Comparison of ENCODE assay signal across 26 cellular contexts in genomic region chr12:26608273-26608672, GRCh38.
"Had no signal": no experiment of that assay in that cellular context is flagged by ENCODE, and none has a peak within 500 bp of the region (broad histone marks: within the 10 kb centered on the region; RNA-seq: fewer than 3 reads in every experiment).

No MANE protein-coding gene starts in this region.

- H3K4me3 ChIP-seq: colonic mucosa, coronary artery, esophagus muscularis mucosa, esophagus squamous epithelium, gastrocnemius medialis, gastroesophageal sphincter, heart left ventricle, heart right ventricle had no signal

- H3K27ac Mint-ChIP-seq: dendritic cell treated with granulocyte-macrophage colony-stimulating factor and Interleukin-4, amounts not matched to agents 40 ng/mL and 50 ng/mL, for 4 days; effector memory CD8-positive, alpha-beta T cell; endodermal cell had no signal

- H3K9me3 ChIP-seq: colonic mucosa, esophagus muscularis mucosa, esophagus squamous epithelium, gastrocnemius medialis, gastroesophageal sphincter, heart left ventricle, heart right ventricle had no signal

- H3K4me1 ChIP-seq: colonic mucosa, esophagus muscularis mucosa, esophagus squamous epithelium, foreskin keratinocyte, gastrocnemius medialis, gastroesophageal sphincter, heart left ventricle, heart right ventricle had no signal

- H3K9me3 Mint-ChIP-seq: dendritic cell treated with granulocyte-macrophage colony-stimulating factor and Interleukin-4, amounts not matched to agents 40 ng/mL and 50 ng/mL, for 4 days; effector memory CD8-positive, alpha-beta T cell; endodermal cell had no signal

- FAIRE-seq: colon, endometrium, endothelial cell of umbilical vein, frontal cortex had no signal

- DNase-seq: colonic mucosa; cortex of kidney; dermis blood vessel endothelial cell; effector CD4-positive, alpha-beta T cell; effector CD8-positive, alpha-beta T cell; effector memory CD4-positive, alpha-beta T cell; effector memory CD8-positive, alpha-beta T cell; endodermal cell; erythroblast; esophagus squamous epithelium; foreskin keratinocyte; gastrocnemius medialis; glutamatergic neuron; head of caudate nucleus; heart left ventricle; heart right ventricle had no signal

- H3K36me3 ChIP-seq: colonic mucosa, esophagus muscularis mucosa, gastrocnemius medialis, gastroesophageal sphincter had no signal

- H3K27me3 ChIP-seq: colonic mucosa, esophagus muscularis mucosa, esophagus squamous epithelium, foreskin keratinocyte, gastrocnemius medialis, gastroesophageal sphincter, heart left ventricle, heart right ventricle had no signal

- H3K27me3 Mint-ChIP-seq: dendritic cell treated with granulocyte-macrophage colony-stimulating factor and Interleukin-4, amounts not matched to agents 40 ng/mL and 50 ng/mL, for 4 days; effector memory CD8-positive, alpha-beta T cell had no signal

- H3K4me3 Mint-ChIP-seq: dendritic cell treated with granulocyte-macrophage colony-stimulating factor and Interleukin-4, amounts not matched to agents 40 ng/mL and 50 ng/mL, for 4 days; effector memory CD8-positive, alpha-beta T cell; endodermal cell had no signal

- ATAC-seq: effector memory CD8-positive, alpha-beta T cell; esophagus mucosa; foreskin keratinocyte; gastrocnemius medialis; gastroesophageal sphincter; heart left ventricle; heart right ventricle had no signal

- H3K27ac ChIP-seq: colonic mucosa, coronary artery, epithelial cell of prostate, esophagus muscularis mucosa, esophagus squamous epithelium, foreskin keratinocyte, gastrocnemius medialis, gastroesophageal sphincter, heart left ventricle, heart right ventricle had no signal
